1 cellular context compared by ENCODE assay signal in the genomic region with DNA sequence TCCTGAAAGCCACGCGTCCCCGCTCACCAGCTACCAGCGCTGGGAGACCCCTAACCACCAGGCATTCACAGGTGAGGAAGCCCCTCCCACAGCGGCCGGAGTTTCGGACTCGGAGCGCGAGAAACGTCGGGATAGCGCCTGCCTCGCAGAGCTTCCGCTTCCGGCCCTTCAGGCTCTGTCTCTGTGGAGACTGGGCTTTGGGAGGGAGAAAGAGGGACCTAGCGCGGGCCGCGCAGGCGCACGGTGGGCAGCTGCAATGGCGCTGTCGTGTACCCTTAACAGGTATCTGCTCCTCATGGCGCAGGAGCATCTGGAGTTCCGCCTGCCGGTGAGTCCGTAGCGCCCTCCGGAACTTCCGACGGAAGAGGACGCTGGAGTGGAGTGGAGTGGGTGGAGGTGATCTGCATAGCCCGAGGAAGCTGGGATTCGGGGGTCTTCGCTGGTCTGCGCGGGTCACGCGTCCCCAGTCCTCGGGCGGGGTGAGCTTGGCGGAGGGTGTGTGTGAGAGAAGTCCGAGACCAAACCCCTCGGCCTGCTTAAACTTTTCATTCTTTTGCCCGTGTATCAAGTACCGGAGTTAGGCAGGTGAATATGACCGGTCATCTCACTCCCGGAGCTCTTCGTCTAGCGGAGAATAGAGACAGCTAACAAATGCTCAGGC.
A peak's percentile ranks its signal among the peaks of the same experiment; 100 is the strongest.
TF ChIP-seq lines count a peak whose summit lies in the region.

A gene (plus strand): TSS at position 246 of the 661 bp plus-strand sequence. CDS start 11 bp downstream, at position 257.

TF ChIP-seq in K562, 482 proteins besides CTCF, POLR2A, EP300 and RAD21 (continued from another document and continues in another):
- TF ChIP-seq, protein P1, sequence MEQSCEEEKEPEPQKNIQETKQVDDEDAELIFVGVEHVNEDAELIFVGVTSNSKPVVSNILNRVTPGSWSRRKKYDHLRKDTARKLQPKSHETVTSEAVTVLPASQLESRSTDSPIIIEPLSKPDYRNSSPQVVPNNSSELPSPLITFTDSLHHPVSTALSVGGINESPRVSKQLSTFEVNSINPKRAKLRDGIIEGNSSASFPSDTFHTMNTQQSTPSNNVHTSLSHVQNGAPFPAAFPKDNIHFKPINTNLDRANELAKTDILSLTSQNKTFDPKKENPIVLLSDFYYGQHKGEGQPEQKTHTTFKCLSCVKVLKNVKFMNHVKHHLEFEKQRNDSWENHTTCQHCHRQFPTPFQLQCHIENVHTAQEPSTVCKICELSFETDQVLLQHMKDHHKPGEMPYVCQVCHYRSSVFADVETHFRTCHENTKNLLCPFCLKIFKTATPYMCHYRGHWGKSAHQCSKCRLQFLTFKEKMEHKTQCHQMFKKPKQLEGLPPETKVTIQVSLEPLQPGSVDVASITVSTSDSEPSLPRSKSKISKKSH (CRISPR knock-in tag; IDR thresholded peaks at IDR 0.05) = no peak
- TF ChIP-seq NCOA4 (IDR thresholded peaks at IDR 0.05; ENCODE audit: partially characterized antibody) (no peak), CREM (IDR thresholded peaks at IDR 0.05; ENCODE audit: low read depth) (peak; percentile 61), HDGF (IDR thresholded peaks at IDR 0.05) (no peak), ZNF143 (CRISPR knock-in tag; IDR thresholded peaks at IDR 0.05) (no peak), PPARD (CRISPR knock-in tag; IDR thresholded peaks at IDR 0.05) (no peak), YBX1 (IDR thresholded peaks at IDR 0.05) (no peak), MTA1 (IDR thresholded peaks at IDR 0.05; ENCODE audit: borderline replicate concordance) (no peak), ZNF778 (CRISPR knock-in tag; IDR thresholded peaks at IDR 0.05) (no peak), SIN3A (IDR thresholded peaks at IDR 0.05; ENCODE audit: borderline replicate concordance in 2 of 2, control insufficient read depth in 1 of 2, low read depth in 2 of 2, low read length in 2 of 2) (peak; percentile 46 to 75; a peak in 2 of 4 replicates), ZNF41 (CRISPR knock-in tag; conservative IDR thresholded peaks at IDR 0.05) (no peak), ZNF175 (CRISPR knock-in tag; IDR thresholded peaks at IDR 0.05; ENCODE audit: low read depth) (no peak), ZNF431 (CRISPR knock-in tag; IDR thresholded peaks at IDR 0.05) (no peak), TEAD1 (CRISPR knock-in tag; IDR thresholded peaks at IDR 0.05) (peak in 1 of 2 experiments; percentile 64; a peak in 2 of 4 replicates), NR4A1 (CRISPR knock-in tag; IDR thresholded peaks at IDR 0.05) (no peak), NR4A1 (tag; IDR thresholded peaks at IDR 0.05) (no peak), MAFG (tag; conservative IDR thresholded peaks at IDR 0.05) (no peak), NFIC (IDR thresholded peaks at IDR 0.05) (peak; percentile 54), KLF13 (tag; IDR thresholded peaks at IDR 0.05; ENCODE audit: borderline replicate concordance, low read depth) (no peak), SMC3 (conservative IDR thresholded peaks at IDR 0.05; ENCODE audit: insufficient read depth, low read depth, low read length) (no peak), ZBTB8A (IDR thresholded peaks at IDR 0.05; ENCODE audit: partially characterized antibody) (no peak), ZNF232 (CRISPR knock-in tag; IDR thresholded peaks at IDR 0.05) (no peak), CHD4 (IDR thresholded peaks at IDR 0.05; ENCODE audit: insufficient read depth, insufficient replicate concordance, low read depth, low read length, poor library complexity, severe bottlenecking) (no peak), HSF4 (CRISPR knock-in tag; IDR thresholded peaks at IDR 0.05; ENCODE audit: borderline replicate concordance) (no peak), TAL1 (IDR thresholded peaks at IDR 0.05) (no peak; the same call in 1 of the 2 replicates), SREBF2 (CRISPR knock-in tag; IDR thresholded peaks at IDR 0.05) (no peak)
- TF ChIP-seq, protein P2, sequence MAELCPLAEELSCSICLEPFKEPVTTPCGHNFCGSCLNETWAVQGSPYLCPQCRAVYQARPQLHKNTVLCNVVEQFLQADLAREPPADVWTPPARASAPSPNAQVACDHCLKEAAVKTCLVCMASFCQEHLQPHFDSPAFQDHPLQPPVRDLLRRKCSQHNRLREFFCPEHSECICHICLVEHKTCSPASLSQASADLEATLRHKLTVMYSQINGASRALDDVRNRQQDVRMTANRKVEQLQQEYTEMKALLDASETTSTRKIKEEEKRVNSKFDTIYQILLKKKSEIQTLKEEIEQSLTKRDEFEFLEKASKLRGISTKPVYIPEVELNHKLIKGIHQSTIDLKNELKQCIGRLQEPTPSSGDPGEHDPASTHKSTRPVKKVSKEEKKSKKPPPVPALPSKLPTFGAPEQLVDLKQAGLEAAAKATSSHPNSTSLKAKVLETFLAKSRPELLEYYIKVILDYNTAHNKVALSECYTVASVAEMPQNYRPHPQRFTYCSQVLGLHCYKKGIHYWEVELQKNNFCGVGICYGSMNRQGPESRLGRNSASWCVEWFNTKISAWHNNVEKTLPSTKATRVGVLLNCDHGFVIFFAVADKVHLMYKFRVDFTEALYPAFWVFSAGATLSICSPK (IDR thresholded peaks at IDR 0.05; ENCODE audit: borderline replicate concordance) = 0 out of 2 replicates have a peak, but pooled peaks have one; percentile 9
- TF ChIP-seq, protein P3, sequence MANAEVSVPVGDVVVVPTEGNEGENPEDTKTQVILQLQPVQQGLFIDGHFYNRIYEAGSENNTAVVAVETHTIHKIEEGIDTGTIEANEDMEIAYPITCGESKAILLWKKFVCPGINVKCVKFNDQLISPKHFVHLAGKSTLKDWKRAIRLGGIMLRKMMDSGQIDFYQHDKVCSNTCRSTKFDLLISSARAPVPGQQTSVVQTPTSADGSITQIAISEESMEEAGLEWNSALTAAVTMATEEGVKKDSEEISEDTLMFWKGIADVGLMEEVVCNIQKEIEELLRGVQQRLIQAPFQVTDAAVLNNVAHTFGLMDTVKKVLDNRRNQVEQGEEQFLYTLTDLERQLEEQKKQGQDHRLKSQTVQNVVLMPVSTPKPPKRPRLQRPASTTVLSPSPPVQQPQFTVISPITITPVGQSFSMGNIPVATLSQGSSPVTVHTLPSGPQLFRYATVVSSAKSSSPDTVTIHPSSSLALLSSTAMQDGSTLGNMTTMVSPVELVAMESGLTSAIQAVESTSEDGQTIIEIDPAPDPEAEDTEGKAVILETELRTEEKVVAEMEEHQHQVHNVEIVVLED (CRISPR knock-in tag; IDR thresholded peaks at IDR 0.05) = no peak
- TF ChIP-seq, protein P4, sequence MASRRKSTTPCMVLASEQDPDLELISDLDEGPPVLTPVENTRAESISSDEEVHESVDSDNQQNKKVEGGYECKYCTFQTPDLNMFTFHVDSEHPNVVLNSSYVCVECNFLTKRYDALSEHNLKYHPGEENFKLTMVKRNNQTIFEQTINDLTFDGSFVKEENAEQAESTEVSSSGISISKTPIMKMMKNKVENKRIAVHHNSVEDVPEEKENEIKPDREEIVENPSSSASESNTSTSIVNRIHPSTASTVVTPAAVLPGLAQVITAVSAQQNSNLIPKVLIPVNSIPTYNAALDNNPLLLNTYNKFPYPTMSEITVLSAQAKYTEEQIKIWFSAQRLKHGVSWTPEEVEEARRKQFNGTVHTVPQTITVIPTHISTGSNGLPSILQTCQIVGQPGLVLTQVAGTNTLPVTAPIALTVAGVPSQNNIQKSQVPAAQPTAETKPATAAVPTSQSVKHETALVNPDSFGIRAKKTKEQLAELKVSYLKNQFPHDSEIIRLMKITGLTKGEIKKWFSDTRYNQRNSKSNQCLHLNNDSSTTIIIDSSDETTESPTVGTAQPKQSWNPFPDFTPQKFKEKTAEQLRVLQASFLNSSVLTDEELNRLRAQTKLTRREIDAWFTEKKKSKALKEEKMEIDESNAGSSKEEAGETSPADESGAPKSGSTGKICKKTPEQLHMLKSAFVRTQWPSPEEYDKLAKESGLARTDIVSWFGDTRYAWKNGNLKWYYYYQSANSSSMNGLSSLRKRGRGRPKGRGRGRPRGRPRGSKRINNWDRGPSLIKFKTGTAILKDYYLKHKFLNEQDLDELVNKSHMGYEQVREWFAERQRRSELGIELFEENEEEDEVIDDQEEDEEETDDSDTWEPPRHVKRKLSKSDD (conservative IDR thresholded peaks at IDR 0.05; ENCODE audit: low read length) = no peak
- TF ChIP-seq, protein P5, sequence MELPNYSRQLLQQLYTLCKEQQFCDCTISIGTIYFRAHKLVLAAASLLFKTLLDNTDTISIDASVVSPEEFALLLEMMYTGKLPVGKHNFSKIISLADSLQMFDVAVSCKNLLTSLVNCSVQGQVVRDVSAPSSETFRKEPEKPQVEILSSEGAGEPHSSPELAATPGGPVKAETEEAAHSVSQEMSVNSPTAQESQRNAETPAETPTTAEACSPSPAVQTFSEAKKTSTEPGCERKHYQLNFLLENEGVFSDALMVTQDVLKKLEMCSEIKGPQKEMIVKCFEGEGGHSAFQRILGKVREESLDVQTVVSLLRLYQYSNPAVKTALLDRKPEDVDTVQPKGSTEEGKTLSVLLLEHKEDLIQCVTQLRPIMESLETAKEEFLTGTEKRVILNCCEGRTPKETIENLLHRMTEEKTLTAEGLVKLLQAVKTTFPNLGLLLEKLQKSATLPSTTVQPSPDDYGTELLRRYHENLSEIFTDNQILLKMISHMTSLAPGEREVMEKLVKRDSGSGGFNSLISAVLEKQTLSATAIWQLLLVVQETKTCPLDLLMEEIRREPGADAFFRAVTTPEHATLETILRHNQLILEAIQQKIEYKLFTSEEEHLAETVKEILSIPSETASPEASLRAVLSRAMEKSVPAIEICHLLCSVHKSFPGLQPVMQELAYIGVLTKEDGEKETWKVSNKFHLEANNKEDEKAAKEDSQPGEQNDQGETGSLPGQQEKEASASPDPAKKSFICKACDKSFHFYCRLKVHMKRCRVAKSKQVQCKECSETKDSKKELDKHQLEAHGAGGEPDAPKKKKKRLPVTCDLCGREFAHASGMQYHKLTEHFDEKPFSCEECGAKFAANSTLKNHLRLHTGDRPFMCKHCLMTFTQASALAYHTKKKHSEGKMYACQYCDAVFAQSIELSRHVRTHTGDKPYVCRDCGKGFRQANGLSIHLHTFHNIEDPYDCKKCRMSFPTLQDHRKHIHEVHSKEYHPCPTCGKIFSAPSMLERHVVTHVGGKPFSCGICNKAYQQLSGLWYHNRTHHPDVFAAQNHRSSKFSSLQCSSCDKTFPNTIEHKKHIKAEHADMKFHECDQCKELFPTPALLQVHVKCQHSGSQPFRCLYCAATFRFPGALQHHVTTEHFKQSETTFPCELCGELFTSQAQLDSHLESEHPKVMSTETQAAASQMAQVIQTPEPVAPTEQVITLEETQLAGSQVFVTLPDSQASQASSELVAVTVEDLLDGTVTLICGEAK (IDR thresholded peaks at IDR 0.05) = peak; percentile 94
- TF ChIP-seq, protein P5 (CRISPR knock-in tag; IDR thresholded peaks at IDR 0.05) = no peak; the same call in 1 of the 2 replicates
- TF ChIP-seq, protein P6, sequence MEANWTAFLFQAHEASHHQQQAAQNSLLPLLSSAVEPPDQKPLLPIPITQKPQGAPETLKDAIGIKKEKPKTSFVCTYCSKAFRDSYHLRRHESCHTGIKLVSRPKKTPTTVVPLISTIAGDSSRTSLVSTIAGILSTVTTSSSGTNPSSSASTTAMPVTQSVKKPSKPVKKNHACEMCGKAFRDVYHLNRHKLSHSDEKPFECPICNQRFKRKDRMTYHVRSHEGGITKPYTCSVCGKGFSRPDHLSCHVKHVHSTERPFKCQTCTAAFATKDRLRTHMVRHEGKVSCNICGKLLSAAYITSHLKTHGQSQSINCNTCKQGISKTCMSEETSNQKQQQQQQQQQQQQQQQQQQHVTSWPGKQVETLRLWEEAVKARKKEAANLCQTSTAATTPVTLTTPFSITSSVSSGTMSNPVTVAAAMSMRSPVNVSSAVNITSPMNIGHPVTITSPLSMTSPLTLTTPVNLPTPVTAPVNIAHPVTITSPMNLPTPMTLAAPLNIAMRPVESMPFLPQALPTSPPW (CRISPR knock-in tag; IDR thresholded peaks at IDR 0.05) = no peak; the same call in 1 of the 2 replicates
- TF ChIP-seq, protein P7, sequence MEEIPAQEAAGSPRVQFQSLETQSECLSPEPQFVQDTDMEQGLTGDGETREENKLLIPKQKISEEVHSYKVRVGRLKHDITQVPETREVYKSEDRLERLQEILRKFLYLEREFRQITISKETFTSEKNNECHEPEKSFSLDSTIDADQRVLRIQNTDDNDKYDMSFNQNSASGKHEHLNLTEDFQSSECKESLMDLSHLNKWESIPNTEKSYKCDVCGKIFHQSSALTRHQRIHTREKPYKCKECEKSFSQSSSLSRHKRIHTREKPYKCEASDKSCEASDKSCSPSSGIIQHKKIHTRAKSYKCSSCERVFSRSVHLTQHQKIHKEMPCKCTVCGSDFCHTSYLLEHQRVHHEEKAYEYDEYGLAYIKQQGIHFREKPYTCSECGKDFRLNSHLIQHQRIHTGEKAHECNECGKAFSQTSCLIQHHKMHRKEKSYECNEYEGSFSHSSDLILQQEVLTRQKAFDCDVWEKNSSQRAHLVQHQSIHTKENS (CRISPR knock-in tag; IDR thresholded peaks at IDR 0.05) = no peak
- TF ChIP-seq, protein P8, sequence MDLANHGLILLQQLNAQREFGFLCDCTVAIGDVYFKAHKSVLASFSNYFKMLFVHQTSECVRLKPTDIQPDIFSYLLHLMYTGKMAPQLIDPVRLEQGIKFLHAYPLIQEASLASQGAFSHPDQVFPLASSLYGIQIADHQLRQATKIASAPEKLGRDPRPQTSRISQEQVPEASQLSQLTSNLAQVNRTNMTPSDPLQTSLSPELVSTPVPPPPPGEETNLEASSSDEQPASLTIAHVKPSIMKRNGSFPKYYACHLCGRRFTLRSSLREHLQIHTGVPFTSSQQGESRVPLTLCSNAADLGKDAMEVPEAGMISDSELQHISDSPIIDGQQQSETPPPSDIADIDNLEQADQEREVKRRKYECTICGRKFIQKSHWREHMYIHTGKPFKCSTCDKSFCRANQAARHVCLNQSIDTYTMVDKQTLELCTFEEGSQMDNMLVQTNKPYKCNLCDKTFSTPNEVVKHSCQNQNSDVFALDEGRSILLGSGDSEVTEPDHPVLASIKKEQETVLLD (IDR thresholded peaks at IDR 0.05) = peak; percentile 95
